Comparison of ENCODE assay signal across 17 cellular contexts in the genomic region with DNA sequence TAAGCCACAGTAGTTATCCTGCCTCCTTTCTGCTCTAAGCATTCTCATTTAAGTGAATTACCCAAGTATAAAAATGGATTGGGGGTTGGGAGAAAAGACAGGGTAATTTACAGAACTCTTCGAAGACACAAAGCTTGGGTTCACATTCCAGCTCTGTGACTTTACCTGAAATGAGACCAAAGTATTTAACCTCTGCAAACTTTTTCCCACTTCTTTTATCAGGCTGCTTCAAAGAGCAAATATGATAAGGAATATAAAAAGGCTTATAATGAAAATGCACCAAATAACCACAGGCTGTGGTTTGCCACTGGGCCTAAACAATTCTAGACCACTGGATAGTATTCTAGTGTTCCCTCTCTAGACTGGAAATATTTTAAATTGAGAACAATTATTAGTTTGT.
DNase-seq lines count a peak whose midpoint lies in the region; ATAC-seq and TF ChIP-seq lines count a peak whose summit lies in the region.
"Had no signal": no experiment of that assay in that cellular context is flagged by ENCODE, and none has a peak within 500 bp of the region (broad histone marks: within the 10 kb centered on the region; RNA-seq: fewer than 3 reads in every experiment).

No MANE protein-coding gene starts in this region.

- H3K36me3 Mint-ChIP-seq in chondrocyte (ENCODE audit: low read depth), result peaks cover 15% of the 10 kb centered on the region
- H3K36me3 Mint-ChIP-seq: activated naive CD8-positive, alpha-beta T cell treated with anti-CD3 and anti-CD28 coated beads for 36 hours; naive thymus-derived CD4-positive, alpha-beta T cell had no signal

- TF ChIP-seq RAD21 in IMR-90 (IDR thresholded peaks at IDR 0.05; ENCODE audit: low read length), result no peak

- H2AK9ac ChIP-seq in IMR-90 (replicated peaks; ENCODE audit: low read depth, low read length, poor library complexity), result no peak overlapping the region

- H2BK120ac ChIP-seq in IMR-90 (ENCODE audit: low read depth, low read length), result peak overlapping the region; percentile 40; the same call in 1 of the 2 replicates

- H4K8ac ChIP-seq in IMR-90 (ENCODE audit: low read depth in 2 of 2, low read length in 2 of 2), result no peak overlapping the region

- no peak overlapping the region for H3K9ac ChIP-seq in IMR-90 (ENCODE audit: low read depth, low read length)
- no peak overlapping the region for H3K9ac ChIP-seq in muscle layer of colon (ENCODE audit: low read length)
- H3K9ac ChIP-seq: BLaER1 had no signal

- H3K27me3 ChIP-seq in IMR-90 (ENCODE audit: control insufficient read depth, insufficient read depth, low read length) (no peaks in the 10 kb centered on the region), muscle layer of colon (ENCODE audit: control insufficient read depth in 1 of 2, insufficient read depth in 2 of 2, low read length in 2 of 2) (no peaks in the 10 kb centered on the region), thoracic aorta (replicated peaks; ENCODE audit: insufficient read depth) (no peaks in the 10 kb centered on the region)
- H3K27me3 ChIP-seq: BLaER1 had no signal

- dilution Hi-C loops in IMR-90 (cut with HindIII; ENCODE audit: low sequenced_read_pairs, unreplicated experiment), result no loop called here

- H3K18ac ChIP-seq in IMR-90 (ENCODE audit: low read depth, low read length), result peak overlapping the region; percentile 20; the same call in 1 of the 2 replicates

- H2BK5ac ChIP-seq in IMR-90 (ENCODE audit: low read depth, low read length, poor library complexity, severe bottlenecking), result peak overlapping the region; percentile 52

- no CpG with 5 or more reads among the region's 1 CpG for WGBS in IMR-90 (ENCODE audit: extremely low coverage in 2 of 2, insufficient read length in 1 of 2), 2 experiments

- peak overlapping the region; percentile 89 for H3K27ac Mint-ChIP-seq in chondrocyte (ENCODE audit: unreplicated experiment)
- H3K27ac Mint-ChIP-seq: activated CD4-positive, alpha-beta T cell treated with anti-CD3 and anti-CD28 coated beads for 36 hours; activated naive CD8-positive, alpha-beta T cell treated with anti-CD3 and anti-CD28 coated beads for 36 hours; IgD-negative memory B cell; naive thymus-derived CD4-positive, alpha-beta T cell had no signal

- no peak overlapping the region for H2BK20ac ChIP-seq in IMR-90 (ENCODE audit: low read depth, low read length)

- H3K27me3 Mint-ChIP-seq in chondrocyte (ENCODE audit: low read depth), result no peaks in the 10 kb centered on the region

- H3K56ac ChIP-seq in IMR-90 (ENCODE audit: extremely low read depth, insufficient read depth, low read length), result no peak overlapping the region

- H2BK15ac ChIP-seq in IMR-90 (ENCODE audit: low read depth, low read length), result no peak overlapping the region

- CTCF ChIA-PET in IMR-90 (lab: Yijun Ruan, JAX), result interaction anchor here (0.6 kb wide), 1 partner anchor 90 kb away, joined by 4 read pairs; no protein-coding TSS in a partner anchor

- ATAC-seq in IMR-90 (ENCODE audit: low read depth), result no peak
- ATAC-seq in thoracic aorta (ENCODE audit: insufficient number of reproducible peaks, low FRiP score, low read depth), result no peak
- ATAC-seq: activated CD4-positive, alpha-beta T cell treated with anti-CD3 and anti-CD28 coated beads for 36 hours; naive thymus-derived CD4-positive, alpha-beta T cell had no signal

- peaks cover 80% of the 10 kb centered on the region for H3K4me1 Mint-ChIP-seq in chondrocyte (ENCODE audit: low read depth)
- H3K4me1 Mint-ChIP-seq: activated naive CD8-positive, alpha-beta T cell treated with anti-CD3 and anti-CD28 coated beads for 36 hours had no signal

- H4K5ac ChIP-seq in IMR-90 (ENCODE audit: low read depth, low read length), result no peak overlapping the region; the same call in 1 of the 2 replicates

- H3K79me1 ChIP-seq in IMR-90 (ENCODE audit: low read depth in 1 of 2, low read length in 2 of 2), result peaks cover 21 to 63% of the 10 kb centered on the region in 2 experiments

- H3K4me3 Mint-ChIP-seq in chondrocyte (ENCODE audit: unreplicated experiment), result peak overlapping the region; percentile 20
- H3K4me3 Mint-ChIP-seq: activated CD4-positive, alpha-beta T cell treated with anti-CD3 and anti-CD28 coated beads for 36 hours; activated naive CD8-positive, alpha-beta T cell treated with anti-CD3 and anti-CD28 coated beads for 36 hours; IgD-negative memory B cell; naive thymus-derived CD4-positive, alpha-beta T cell had no signal

- no peak for TF ChIP-seq POLR2A in IMR-90 (IDR thresholded peaks at IDR 0.05; ENCODE audit: low read depth, low read length)

- TF ChIP-seq CTCF in IMR-90 (conservative IDR thresholded peaks at IDR 0.05; ENCODE audit: low read depth, low read length), result no peak
- no peak for TF ChIP-seq CTCF in chondrocyte (IDR thresholded peaks at IDR 0.05)
- TF ChIP-seq CTCF in thoracic aorta (IDR thresholded peaks at IDR 0.05), result no peak
- TF ChIP-seq CTCF in GM10266 (IDR thresholded peaks at IDR 0.05; ENCODE audit: control insufficient read depth, insufficient read depth, low read depth, missing control alignments), result no peak

- H3K9me1 ChIP-seq in IMR-90 (ENCODE audit: insufficient read depth, low read length), result peaks cover 6% of the 10 kb centered on the region; the same call in 1 of the 2 replicates

- intact Hi-C loops in IMR-90 (cut with micrococcal nuclease), result loop anchor here (2.0 kb wide), 1 partner anchor 14 kb away; no protein-coding TSS in a partner anchor

- no peak for DNase-seq in IMR-90
- DNase-seq in chondrocyte (ENCODE audit: low spot score), result no peak
- DNase-seq in thoracic aorta (ENCODE audit: low spot score), result no peak
- no peak for DNase-seq in DMS79 treated with DMSO at 0.1 percent for 48 hours (lab: John Stamatoyannopoulos, UW)
- DNase-seq in DMS 273 (lab: John Stamatoyannopoulos, UW; ENCODE audit: unreplicated experiment), result no peak
- DNase-seq in GM10266 (ENCODE audit: extremely low spot score), result no peak
- DNase-seq: activated CD4-positive, alpha-beta T cell treated with anti-CD3 and anti-CD28 coated beads for 36 hours; activated naive CD8-positive, alpha-beta T cell treated with anti-CD3 and anti-CD28 coated beads for 36 hours; H7; head of caudate nucleus; naive thymus-derived CD4-positive, alpha-beta T cell; NCI-H2171; stimulated activated CD4-positive, alpha-beta T cell treated with anti-CD3 and anti-CD28 coated beads, Interleukin-4, amount 100 ng/mL, for 1 hour; T-helper 9 cell had no signal

- no TSS peak for BruUV-seq in IMR-90 (replicated peaks; lab: Mats Ljungman, UMichigan)

- 0 out of 2 replicates have a peak overlapping the region, but pooled peaks have one; percentile 49 for H3K14ac ChIP-seq in IMR-90 (replicated peaks; ENCODE audit: low read depth, low read length)

- no peak overlapping the region for H2AFZ ChIP-seq in IMR-90 (replicated peaks; ENCODE audit: low read length, poor library complexity)

- no peaks in the 10 kb centered on the region for H3K9me3 Mint-ChIP-seq in chondrocyte (ENCODE audit: low read depth)
- H3K9me3 Mint-ChIP-seq: activated naive CD8-positive, alpha-beta T cell treated with anti-CD3 and anti-CD28 coated beads for 36 hours; IgD-negative memory B cell; naive thymus-derived CD4-positive, alpha-beta T cell had no signal

- H3K9me3 ChIP-seq in IMR-90 (ENCODE audit: control insufficient read depth, insufficient read depth, low read length) (no peaks in the 10 kb centered on the region), muscle layer of colon (ENCODE audit: low read length) (no peaks in the 10 kb centered on the region), thoracic aorta (no peaks in the 10 kb centered on the region)
- H3K9me3 ChIP-seq: BLaER1 had no signal

- POLR2A ChIA-PET in IMR-90 (lab: Charles Lee; ENCODE audit: unreplicated experiment), result no interaction called here

- no peak overlapping the region for H4K91ac ChIP-seq in IMR-90 (ENCODE audit: insufficient read depth, low read depth, low read length)

- no peak overlapping the region; the same call in 1 of the 2 replicates for H3K23ac ChIP-seq in IMR-90 (ENCODE audit: low read depth, low read length)

- no peak overlapping the region for H2AK5ac ChIP-seq in IMR-90 (ENCODE audit: low read depth, low read length)

- H3K4me3 ChIP-seq in IMR-90 (ENCODE audit: insufficient read depth, low read depth, low read length), result no peak overlapping the region
- no peak overlapping the region for H3K4me3 ChIP-seq in muscle layer of colon (ENCODE audit: low read depth in 1 of 2, low read length in 2 of 2)
- peak overlapping the region; percentile 61 for H3K4me3 ChIP-seq in thoracic aorta
- H3K4me3 ChIP-seq: BLaER1 had no signal

- in situ Hi-C loops in IMR-90 (cut with MboI; ENCODE audit: low sequenced_read_pairs), result no loop called here

- H3K27ac ChIP-seq in IMR-90 (ENCODE audit: insufficient read depth, low read length) (no peak overlapping the region), muscle layer of colon (ENCODE audit: low read depth, low read length) (peak overlapping the region; percentile 33), thoracic aorta (peak overlapping the region; percentile 71 to 86)
- H3K27ac ChIP-seq: BLaER1 had no signal

- peak overlapping the region; percentile 66 for H3K4me2 ChIP-seq in IMR-90 (ENCODE audit: low read depth, low read length)
- H3K4me2 ChIP-seq: BLaER1 had no signal

- H3K4me1 ChIP-seq in IMR-90 (ENCODE audit: control insufficient read depth, insufficient read depth, low read length) (peaks cover 17% of the 10 kb centered on the region), muscle layer of colon (ENCODE audit: insufficient read depth, low read length) (peaks cover 11% of the 10 kb centered on the region), thoracic aorta (ENCODE audit: control insufficient read depth in 1 of 2, low read depth in 2 of 2) (peaks cover 45 to 77% of the 10 kb centered on the region in 2 donors)

- no peak overlapping the region; the same call in 1 of the 2 replicates for H3K4ac ChIP-seq in IMR-90 (ENCODE audit: low read depth, low read length)

- peaks cover 4% of the 10 kb centered on the region for H3K36me3 ChIP-seq in IMR-90 (ENCODE audit: control insufficient read depth, insufficient read depth, low read length)
- no peaks in the 10 kb centered on the region for H3K36me3 ChIP-seq in muscle layer of colon (ENCODE audit: insufficient read depth, low read length)
- no peaks in the 10 kb centered on the region for H3K36me3 ChIP-seq in thoracic aorta
- H3K36me3 ChIP-seq: BLaER1 had no signal

- H4K20me1 ChIP-seq in IMR-90 (ENCODE audit: insufficient read depth, low read length), result peaks cover 27% of the 10 kb centered on the region
- H4K20me1 ChIP-seq: BLaER1 had no signal

TF ChIP-seq in IMR-90, 13 proteins besides CTCF, POLR2A, EP300 and RAD21 (continues in another document):
- no peak for TF ChIP-seq FOS (IDR thresholded peaks at IDR 0.05; ENCODE audit: low read depth, low read length)
- no peak for TF ChIP-seq MAZ (IDR thresholded peaks at IDR 0.05; ENCODE audit: borderline replicate concordance, low read depth, low read length)
- no peak for TF ChIP-seq MAFK (IDR thresholded peaks at IDR 0.05; ENCODE audit: low read depth, low read length)
- no peak for TF ChIP-seq NFE2L2 (IDR thresholded peaks at IDR 0.05; ENCODE audit: low read depth, low read length)
